8 cellular contexts compared by ENCODE assay signal in the genomic region with DNA sequence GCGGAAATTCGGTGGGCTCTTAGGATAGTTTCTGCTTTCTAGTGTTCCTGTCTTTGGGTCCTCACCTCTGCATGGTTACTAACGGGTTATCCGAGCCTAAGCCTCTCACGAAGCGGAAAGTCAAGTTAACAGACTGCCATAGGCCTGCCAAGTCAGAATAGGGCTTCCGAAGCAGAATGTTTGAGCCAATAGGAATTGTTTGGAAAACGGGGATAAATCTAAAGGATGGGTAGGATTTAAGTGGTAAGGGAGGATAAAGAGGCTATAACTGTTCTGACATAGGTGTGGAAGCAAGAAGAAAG. TPM values are rescaled to one million over a fixed set of nuclear protein-coding genes. Genes with fewer than 3 reads are reported as not detected.
DNase-seq lines count a peak whose midpoint lies in the region; ATAC-seq and TF ChIP-seq lines count a peak whose summit lies in the region.

No MANE protein-coding gene starts in this region.

- no peak for TF ChIP-seq EP300 in ovary (IDR thresholded peaks at IDR 0.05)

- peak overlapping the region; percentile 89 to 98 (median 95) for H3K4me3 Mint-ChIP-seq in CD8-positive, alpha-beta memory T cell

- H3K27me3 ChIP-seq in CD8-positive, alpha-beta memory T cell (ENCODE audit: insufficient read depth, low read length, poor library complexity, severe bottlenecking): no peaks in the 10 kb centered on the region
- no peaks in the 10 kb centered on the region for H3K27me3 ChIP-seq in ovary

- in situ Hi-C loops in ACHN (cut with HindIII; ENCODE audit: low pct_ligation_motif_present, low pct_unique_long_range_greater_than_20kb, low sequenced_read_pairs): no loop called here

- H3K4me1 Mint-ChIP-seq in CD8-positive, alpha-beta memory T cell: peaks cover 18 to 24% (median 20%) of the 10 kb centered on the region in 3 donors

- H3K27ac ChIP-seq in CD8-positive, alpha-beta memory T cell (ENCODE audit: low read depth, low read length): peak overlapping the region; percentile 93
- H3K27ac ChIP-seq in ovary: peak overlapping the region; percentile 91 to 95

- TF ChIP-seq CTCF in epithelial cell of proximal tubule (conservative IDR thresholded peaks at IDR 0.05; ENCODE audit: low read depth, low read length) (no peak), ovary (IDR thresholded peaks at IDR 0.05) (no peak)

- intact Hi-C loops in ovary (cut with DNase I): loop anchor here in 1 of 4 donors (10.0 kb wide), 1 partner anchor 56 kb away; a partner anchor contains a TSS

- CTCF ChIA-PET in CD8-positive, alpha-beta memory T cell (lab: Charles Lee): interaction anchor here (1.1 to 1.4 kb wide), 4 partner anchors 18 to 113 kb away, joined by 3 to 5 read pairs (median 4); no protein-coding TSS in a partner anchor

- H3K4me1 ChIP-seq in CD8-positive, alpha-beta memory T cell (ENCODE audit: insufficient read depth, low read length): peaks cover 5% of the 10 kb centered on the region
- no peaks in the 10 kb centered on the region for H3K4me1 ChIP-seq in ovary (ENCODE audit: insufficient read depth)

- no peaks in the 10 kb centered on the region for H3K27me3 Mint-ChIP-seq in CD8-positive, alpha-beta memory T cell

- peak overlapping the region; percentile 89 for H3K4me3 ChIP-seq in CD8-positive, alpha-beta memory T cell (ENCODE audit: low read length)
- H3K4me3 ChIP-seq in epithelial cell of proximal tubule (ENCODE audit: low read depth, low read length) (peak overlapping the region; percentile 93), ovary (peak overlapping the region; percentile 97)

- TF ChIP-seq POLR2A in ovary (IDR thresholded peaks at IDR 0.05): no peak

- H3K36me3 ChIP-seq in CD8-positive, alpha-beta memory T cell (ENCODE audit: insufficient read depth, low read length): no peaks in the 10 kb centered on the region
- no peaks in the 10 kb centered on the region for H3K36me3 ChIP-seq in ovary

- no peak for DNase-seq in CD8-positive, alpha-beta memory T cell
- DNase-seq in epithelial cell of proximal tubule (ENCODE audit: low read depth): no peak
- DNase-seq in ovary: no peak
- no peak for DNase-seq in occipital lobe (lab: John Stamatoyannopoulos, UW)
- DNase-seq in OCI-M1 (lab: John Stamatoyannopoulos, UW): no peak
- no peak for DNase-seq in ACHN

- no peaks in the 10 kb centered on the region for H3K9me3 ChIP-seq in CD8-positive, alpha-beta memory T cell (ENCODE audit: low read length)
- no peaks in the 10 kb centered on the region for H3K9me3 ChIP-seq in ovary

- no peak for ATAC-seq in HG02970 (IDR thresholded peaks at IDR 0.05; ENCODE audit: low FRiP score, unreplicated experiment)

- peaks cover 0 to 26% (median 8%) of the 10 kb centered on the region in 3 donors for H3K36me3 Mint-ChIP-seq in CD8-positive, alpha-beta memory T cell

- H3K9me3 Mint-ChIP-seq in CD8-positive, alpha-beta memory T cell: no peaks in the 10 kb centered on the region

- H3K27ac Mint-ChIP-seq in CD8-positive, alpha-beta memory T cell: peak overlapping the region; percentile 79 to 99 (median 97)

- POLR2A ChIA-PET in CD8-positive, alpha-beta memory T cell (lab: Charles Lee): no interaction called here

- WGBS in ovary, 3 donors: 0% methylated on average over 8 of the region's 8 CpGs

TF ChIP-seq in PFSK-1, 5 proteins besides CTCF, POLR2A, EP300 and RAD21:
- TF ChIP-seq FOXP2 (optimal IDR thresholded peaks at IDR 0.05; ENCODE audit: borderline replicate concordance, extremely low read depth, extremely low read length, insufficient read depth): peak; percentile 1
- no peak; the same call in 1 of the 2 replicates for TF ChIP-seq POLR2AphosphoS5 (IDR thresholded peaks at IDR 0.05; ENCODE audit: low read depth, low read length)
- TF ChIP-seq, protein P1, sequence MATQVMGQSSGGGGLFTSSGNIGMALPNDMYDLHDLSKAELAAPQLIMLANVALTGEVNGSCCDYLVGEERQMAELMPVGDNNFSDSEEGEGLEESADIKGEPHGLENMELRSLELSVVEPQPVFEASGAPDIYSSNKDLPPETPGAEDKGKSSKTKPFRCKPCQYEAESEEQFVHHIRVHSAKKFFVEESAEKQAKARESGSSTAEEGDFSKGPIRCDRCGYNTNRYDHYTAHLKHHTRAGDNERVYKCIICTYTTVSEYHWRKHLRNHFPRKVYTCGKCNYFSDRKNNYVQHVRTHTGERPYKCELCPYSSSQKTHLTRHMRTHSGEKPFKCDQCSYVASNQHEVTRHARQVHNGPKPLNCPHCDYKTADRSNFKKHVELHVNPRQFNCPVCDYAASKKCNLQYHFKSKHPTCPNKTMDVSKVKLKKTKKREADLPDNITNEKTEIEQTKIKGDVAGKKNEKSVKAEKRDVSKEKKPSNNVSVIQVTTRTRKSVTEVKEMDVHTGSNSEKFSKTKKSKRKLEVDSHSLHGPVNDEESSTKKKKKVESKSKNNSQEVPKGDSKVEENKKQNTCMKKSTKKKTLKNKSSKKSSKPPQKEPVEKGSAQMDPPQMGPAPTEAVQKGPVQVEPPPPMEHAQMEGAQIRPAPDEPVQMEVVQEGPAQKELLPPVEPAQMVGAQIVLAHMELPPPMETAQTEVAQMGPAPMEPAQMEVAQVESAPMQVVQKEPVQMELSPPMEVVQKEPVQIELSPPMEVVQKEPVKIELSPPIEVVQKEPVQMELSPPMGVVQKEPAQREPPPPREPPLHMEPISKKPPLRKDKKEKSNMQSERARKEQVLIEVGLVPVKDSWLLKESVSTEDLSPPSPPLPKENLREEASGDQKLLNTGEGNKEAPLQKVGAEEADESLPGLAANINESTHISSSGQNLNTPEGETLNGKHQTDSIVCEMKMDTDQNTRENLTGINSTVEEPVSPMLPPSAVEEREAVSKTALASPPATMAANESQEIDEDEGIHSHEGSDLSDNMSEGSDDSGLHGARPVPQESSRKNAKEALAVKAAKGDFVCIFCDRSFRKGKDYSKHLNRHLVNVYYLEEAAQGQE (IDR thresholded peaks at IDR 0.05; ENCODE audit: insufficient read depth in 1 of 2, low read depth in 2 of 2, low read length in 2 of 2): no peak
- TF ChIP-seq SIN3A (IDR thresholded peaks at IDR 0.05; ENCODE audit: borderline replicate concordance, insufficient read depth, low read length): no peak
- no peak for TF ChIP-seq TAF1 (IDR thresholded peaks at IDR 0.05; ENCODE audit: borderline replicate concordance, insufficient read depth, low read length)
TF ChIP-seq in PFSK-1: peak in this region for 1.

RNA-seq across cellular contexts. Expression of a gene that starts 0.8 kb away (rescaled TPM):
- 10 to 100 TPM; 10.1 to 11.8 TPM for total RNA-seq in CD8-positive, alpha-beta memory T cell
- 30.8 TPM for polyA plus RNA-seq in CD8-positive, alpha-beta memory T cell
- 8.4 TPM for polyA plus RNA-seq in PFSK-1 (2012; ENCODE audit: insufficient read length, low read depth)
- 11.6 and 12.1 TPM in 2 replicates for total RNA-seq in epithelial cell of proximal tubule
- 10 to 100 TPM in 6 of 7 donors, 1 to 10 TPM in 1; 9.3 to 20.4 (median 12.0) TPM for total RNA-seq in ovary
- polyA plus RNA-seq in ovary: 10 to 100 TPM; 11.8 to 55.7 TPM
- 8.6 TPM for total RNA-seq in occipital lobe

RNA-seq across cellular contexts. Expression of a gene that starts 53.3 kb away (rescaled TPM):
- not detected for total RNA-seq in CD8-positive, alpha-beta memory T cell
- polyA plus RNA-seq in CD8-positive, alpha-beta memory T cell: not detected
- not detected for polyA plus RNA-seq in PFSK-1 (2012; ENCODE audit: insufficient read length, low read depth)
- total RNA-seq in epithelial cell of proximal tubule (not detected in 2 replicates), ovary (10 to 100 TPM in 4 of 7 donors, 1 to 10 TPM in 3; 3.1 to 16.9 (median 10.4) TPM), occipital lobe (1.6 TPM)
- polyA plus RNA-seq in ovary: 1 to 10 TPM; 4.3 to 6.3 TPM
